Comparison of ENCODE assay signal across 9 cellular contexts in the genomic region with DNA sequence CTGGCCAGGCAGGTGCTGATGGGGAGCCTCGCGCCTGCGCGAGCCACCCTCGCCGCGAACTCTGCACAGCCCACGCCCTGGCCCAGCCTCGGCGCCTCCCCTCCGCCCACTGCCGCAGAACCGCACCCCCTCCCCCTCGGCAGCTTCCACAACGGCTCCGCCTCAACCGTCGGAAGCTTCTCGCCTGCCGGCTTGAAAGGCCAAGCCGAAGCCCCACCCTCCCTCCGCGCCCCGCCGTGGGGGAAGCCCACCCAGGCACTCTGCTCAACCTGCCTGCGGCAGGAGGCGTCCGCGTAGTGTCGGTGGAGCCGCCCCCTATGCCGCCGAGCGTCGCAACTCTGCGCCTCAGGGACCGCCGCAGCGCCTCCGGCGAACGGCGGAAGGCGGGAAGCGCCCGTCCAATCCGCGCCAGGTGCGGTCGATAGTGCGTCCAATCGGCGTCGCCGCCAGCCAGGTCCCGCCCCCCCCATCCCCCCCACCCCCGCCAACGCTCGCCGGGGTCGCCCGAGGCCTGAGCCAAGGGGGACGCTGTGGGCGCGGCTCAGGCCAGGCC. TPM values are rescaled to one million over a fixed set of nuclear protein-coding genes. Genes with fewer than 3 reads are reported as not detected.
A peak's percentile ranks its signal among the peaks of the same experiment; 100 is the strongest.
DNase-seq lines count a peak whose midpoint lies in the region; ATAC-seq, FAIRE-seq and TF ChIP-seq lines count a peak whose summit lies in the region.
"Had no signal": no experiment of that assay in that cellular context is flagged by ENCODE, and none has a peak within 500 bp of the region (broad histone marks: within the 10 kb centered on the region; RNA-seq: fewer than 3 reads in every experiment).

A gene with protein sequence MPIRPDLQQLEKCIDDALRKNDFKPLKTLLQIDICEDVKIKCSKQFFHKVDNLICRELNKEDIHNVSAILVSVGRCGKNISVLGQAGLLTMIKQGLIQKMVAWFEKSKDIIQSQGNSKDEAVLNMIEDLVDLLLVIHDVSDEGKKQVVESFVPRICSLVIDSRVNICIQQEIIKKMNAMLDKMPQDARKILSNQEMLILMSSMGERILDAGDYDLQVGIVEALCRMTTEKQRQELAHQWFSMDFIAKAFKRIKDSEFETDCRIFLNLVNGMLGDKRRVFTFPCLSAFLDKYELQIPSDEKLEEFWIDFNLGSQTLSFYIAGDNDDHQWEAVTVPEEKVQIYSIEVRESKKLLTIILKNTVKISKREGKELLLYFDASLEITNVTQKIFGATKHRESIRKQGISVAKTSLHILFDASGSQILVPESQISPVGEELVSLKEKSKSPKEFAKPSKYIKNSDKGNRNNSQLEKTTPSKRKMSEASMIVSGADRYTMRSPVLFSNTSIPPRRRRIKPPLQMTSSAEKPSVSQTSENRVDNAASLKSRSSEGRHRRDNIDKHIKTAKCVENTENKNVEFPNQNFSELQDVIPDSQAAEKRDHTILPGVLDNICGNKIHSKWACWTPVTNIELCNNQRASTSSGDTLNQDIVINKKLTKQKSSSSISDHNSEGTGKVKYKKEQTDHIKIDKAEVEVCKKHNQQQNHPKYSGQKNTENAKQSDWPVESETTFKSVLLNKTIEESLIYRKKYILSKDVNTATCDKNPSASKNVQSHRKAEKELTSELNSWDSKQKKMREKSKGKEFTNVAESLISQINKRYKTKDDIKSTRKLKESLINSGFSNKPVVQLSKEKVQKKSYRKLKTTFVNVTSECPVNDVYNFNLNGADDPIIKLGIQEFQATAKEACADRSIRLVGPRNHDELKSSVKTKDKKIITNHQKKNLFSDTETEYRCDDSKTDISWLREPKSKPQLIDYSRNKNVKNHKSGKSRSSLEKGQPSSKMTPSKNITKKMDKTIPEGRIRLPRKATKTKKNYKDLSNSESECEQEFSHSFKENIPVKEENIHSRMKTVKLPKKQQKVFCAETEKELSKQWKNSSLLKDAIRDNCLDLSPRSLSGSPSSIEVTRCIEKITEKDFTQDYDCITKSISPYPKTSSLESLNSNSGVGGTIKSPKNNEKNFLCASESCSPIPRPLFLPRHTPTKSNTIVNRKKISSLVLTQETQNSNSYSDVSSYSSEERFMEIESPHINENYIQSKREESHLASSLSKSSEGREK (N-terminal part only) (minus strand): TSS at position 342 of the 553 bp plus-strand sequence. CDS start 11,224 bp downstream, outside the sequence.

- in situ Hi-C loops in T47D (cut with HindIII; ENCODE audit: low pct_unique_long_range_greater_than_20kb, low sequenced_read_pairs): no loop called here

- H3K9me3 Mint-ChIP-seq in T-helper 2 cell treated with Interferon-gamma antibody and Interleukin-4, amounts not matched to agents 5 μg/mL and 100 μg/mL, for 36 hours: no peaks in the 10 kb centered on the region

- H3K9ac ChIP-seq in keratinocyte (ENCODE audit: control insufficient read depth, extremely low read depth, insufficient read depth, low read length): peak within 1 kb of the TSS; percentile 26

- H3K27me3 Mint-ChIP-seq in T-helper 2 cell treated with Interferon-gamma antibody and Interleukin-4, amounts not matched to agents 5 μg/mL and 100 μg/mL, for 36 hours (ENCODE audit: low read depth): no peaks in the 10 kb centered on the region

- H3K9me1 ChIP-seq in keratinocyte (ENCODE audit: control insufficient read depth, extremely low read depth, insufficient read depth, low read length): no peaks in the 10 kb centered on the region

- H3K27ac Mint-ChIP-seq in T-helper 2 cell treated with Interferon-gamma antibody and Interleukin-4, amounts not matched to agents 5 μg/mL and 100 μg/mL, for 36 hours: peak within 1 kb of the TSS; percentile 41

- H3K4me1 Mint-ChIP-seq in T-helper 2 cell treated with Interferon-gamma antibody and Interleukin-4, amounts not matched to agents 5 μg/mL and 100 μg/mL, for 36 hours (ENCODE audit: low read depth): peaks cover 26% of the 10 kb centered on the region

- DNase-seq in NCI-H146 (lab: John Stamatoyannopoulos, UW) (peak; percentile 77), NCI-H146 treated with DMSO at 0.1 percent for 48 hours (lab: John Stamatoyannopoulos, UW; ENCODE audit: unreplicated experiment) (no peak), T47D (ENCODE audit: low read depth in 1 of 2, low spot score in 1 of 2) (peak; percentile 84 to 97), keratinocyte (ENCODE audit: low read depth, low spot score) (no peak)
- peak; percentile 45 for DNase-seq in T-helper 2 cell treated with Interferon-gamma antibody and Interleukin-4, amounts not matched to agents 5 μg/mL and 100 μg/mL, for 36 hours (ENCODE audit: low spot score)
- DNase-seq in stimulated activated CD4-positive, alpha-beta T cell treated with anti-CD3 and anti-CD28 coated beads, Interleukin-2, amount 100 ng/mL, for 24 hours: peak; percentile 61

- no peaks in the 10 kb centered on the region for H4K20me1 ChIP-seq in keratinocyte (ENCODE audit: control insufficient read depth, extremely low read depth, insufficient read depth, low read length)

- H3K4me1 ChIP-seq in keratinocyte (ENCODE audit: control insufficient read depth, extremely low read depth, insufficient read depth, low read length): peaks cover 20% of the 10 kb centered on the region

- no peaks in the 10 kb centered on the region for H3K27me3 ChIP-seq in keratinocyte (ENCODE audit: control insufficient read depth, extremely low read depth, insufficient read depth, low read length)

- peak within 1 kb of the TSS; percentile 54 to 68 (median 54) for H3K4me3 ChIP-seq in keratinocyte (ENCODE audit: control insufficient read depth in 2 of 3, extremely low read depth in 1 of 3, insufficient read depth in 2 of 3, low read depth in 1 of 3, low read length in 3 of 3)

- dilution Hi-C loops in keratinocyte (cut with MboI; ENCODE audit: extremely low pct_ligation_motif_present, low sequenced_read_pairs): no loop called here

- ATAC-seq in GM19324 (IDR thresholded peaks at IDR 0.05; ENCODE audit: low FRiP score, unreplicated experiment) (no peak), HG03432 (IDR thresholded peaks at IDR 0.05; ENCODE audit: unreplicated experiment) (no peak)

- H3K4me3 Mint-ChIP-seq in T-helper 2 cell treated with Interferon-gamma antibody and Interleukin-4, amounts not matched to agents 5 μg/mL and 100 μg/mL, for 36 hours: peak within 1 kb of the TSS; percentile 78

- H2AFZ ChIP-seq in keratinocyte (ENCODE audit: control insufficient read depth, low read length): peak within 1 kb of the TSS; percentile 79

- peaks cover 8% of the 10 kb centered on the region for H3K79me2 ChIP-seq in keratinocyte (ENCODE audit: control insufficient read depth, insufficient read depth, low read length)

- H3K36me3 ChIP-seq in keratinocyte (ENCODE audit: control insufficient read depth in 2 of 2, extremely low read depth in 1 of 2, insufficient read depth in 2 of 2, low read length in 2 of 2): no peaks in the 10 kb centered on the region

- H3K36me3 Mint-ChIP-seq in T-helper 2 cell treated with Interferon-gamma antibody and Interleukin-4, amounts not matched to agents 5 μg/mL and 100 μg/mL, for 36 hours (ENCODE audit: low read depth): peaks cover 18% of the 10 kb centered on the region

- no peak for FAIRE-seq in keratinocyte (lab: Jason Lieb, UNC)

- no peak within 1 kb of the TSS for H3K27ac ChIP-seq in keratinocyte (ENCODE audit: control insufficient read depth, insufficient read depth, low read length)
- H3K27ac ChIP-seq: 22Rv1 had no signal

- H3K4me2 ChIP-seq in keratinocyte (ENCODE audit: control insufficient read depth, extremely low read depth, insufficient read depth, low read depth, low read length): peak within 1 kb of the TSS; percentile 63

- TF ChIP-seq CTCF in keratinocyte (optimal IDR thresholded peaks at IDR 0.05 in 1 of 3, IDR thresholded peaks at IDR 0.05 in 1 of 3, conservative IDR thresholded peaks at IDR 0.05 in 1 of 3; ENCODE audit: extremely low read depth in 1 of 3, insufficient read depth in 2 of 3, low read length in 3 of 3): no peak

- H3K9me3 ChIP-seq in keratinocyte (ENCODE audit: control insufficient read depth, low read depth, low read length): no peaks in the 10 kb centered on the region

RNA-seq across cellular contexts. Expression of the gene that starts here (rescaled TPM):
- polyA plus RNA-seq in keratinocyte: 0.05 to 0.12 TPM (median 0.07 TPM) in 3 replicates
- 1.2 TPM for polyA plus RNA-seq in keratinocyte (2011; ENCODE audit: low read depth)
- 0.06 and 0.11 TPM in 2 replicates for polyA plus RNA-seq in keratinocyte (2011; cell fraction: cytosol; rRNA removed)
- polyA plus RNA-seq in keratinocyte (2011; cell fraction: nucleus; rRNA removed): 0.35 and 0.55 TPM in 2 replicates
- 0.37 and 0.45 TPM in 2 replicates for polyA plus RNA-seq in keratinocyte (2012; ENCODE audit: low replicate concordance)
- polyA minus RNA-seq in keratinocyte: 0.77 TPM in 1 of 3 replicates, not detected in the others
- polyA minus RNA-seq in keratinocyte (2011; cell fraction: cytosol; rRNA and poly(A)+ RNA removed): not detected
- not detected in 2 replicates for polyA minus RNA-seq in keratinocyte (2011; cell fraction: nucleus; rRNA and poly(A)+ RNA removed)

Comparison
In these comparisons a context has a peak if more than half of its experiments do, and no peak if none do; other contexts are left out.
1. DNase-seq: peak in NCI-H146 (single experiment), T-helper 2 cell treated with Interferon-gamma antibody and Interleukin-4, amounts not matched to agents 5 μg/mL and 100 μg/mL, for 36 hours (single experiment), T47D (2 of 2) and stimulated activated CD4-positive, alpha-beta T cell treated with anti-CD3 and anti-CD28 coated beads, Interleukin-2, amount 100 ng/mL, for 24 hours (2 of 2); none in NCI-H146 treated with DMSO at 0.1 percent for 48 hours (single experiment) and keratinocyte (single experiment).